Comparison of ENCODE assay signal across 16 cellular contexts in the genomic region with DNA sequence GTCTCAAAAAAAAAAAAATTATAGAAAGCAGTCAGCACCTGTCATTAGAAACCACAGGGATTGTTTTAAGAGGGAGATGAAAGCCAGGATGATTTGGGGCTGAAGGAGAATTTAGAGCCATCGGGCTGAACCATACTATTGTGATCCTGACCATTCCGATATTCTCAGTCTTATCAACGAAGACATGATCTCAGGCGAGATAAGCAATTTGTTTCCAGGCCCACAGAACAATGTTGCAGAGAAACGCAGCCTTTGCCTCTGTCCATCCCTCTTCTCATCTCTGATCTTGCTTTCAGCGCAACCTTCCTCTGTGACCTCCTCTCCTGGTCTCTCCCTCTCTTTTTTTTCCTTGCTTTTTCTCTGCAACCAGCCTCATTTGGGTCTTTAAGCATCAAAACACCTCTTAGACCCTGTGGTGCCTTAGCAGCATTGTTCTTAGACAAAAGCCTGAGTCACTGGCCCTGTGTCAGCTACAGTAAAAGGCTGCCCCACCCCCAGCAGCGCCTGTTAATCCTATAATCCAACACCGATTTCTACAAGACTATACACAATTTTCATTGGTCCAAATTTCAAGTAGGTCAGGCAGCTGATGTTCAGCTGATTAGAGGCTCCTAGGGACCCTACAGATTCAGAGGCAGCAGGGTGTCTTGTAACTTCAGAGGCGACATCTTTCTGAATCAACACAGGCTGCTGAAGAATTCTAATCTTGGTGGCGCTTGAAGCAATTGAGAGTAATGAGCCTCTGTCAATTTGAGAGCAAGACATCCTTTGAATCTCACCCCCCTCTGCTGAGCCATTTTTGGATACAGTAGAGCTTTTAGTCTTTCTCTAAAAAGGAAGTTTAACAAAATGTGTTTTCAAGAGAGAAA.
DNase-seq lines count a peak whose midpoint lies in the region; ATAC-seq and TF ChIP-seq lines count a peak whose summit lies in the region.
"Had no signal": no experiment of that assay in that cellular context is flagged by ENCODE, and none has a peak within 500 bp of the region (broad histone marks: within the 10 kb centered on the region; RNA-seq: fewer than 3 reads in every experiment).

No MANE protein-coding gene starts in this region.

- H3K27me3 ChIP-seq in naive thymus-derived CD4-positive, alpha-beta T cell (ENCODE audit: control insufficient read depth in 2 of 2, insufficient read depth in 2 of 2, low read length in 2 of 2) = no peaks in the 10 kb centered on the region
- H3K27me3 ChIP-seq in ovary = no peaks in the 10 kb centered on the region
- H3K27me3 ChIP-seq: suprapubic skin had no signal

- TF ChIP-seq CTCF in astrocyte of the spinal cord (IDR thresholded peaks at IDR 0.05; ENCODE audit: low read depth, low read length) = no peak
- TF ChIP-seq CTCF in GM10266 (IDR thresholded peaks at IDR 0.05; ENCODE audit: control insufficient read depth, insufficient read depth, low read depth, missing control alignments) = no peak
- TF ChIP-seq CTCF in ovary (IDR thresholded peaks at IDR 0.05) = no peak

- peaks cover 5 to 46% of the 10 kb centered on the region in 2 donors for H3K4me1 ChIP-seq in naive thymus-derived CD4-positive, alpha-beta T cell (ENCODE audit: control insufficient read depth in 2 of 2, insufficient read depth in 2 of 2, low read length in 2 of 2)
- H3K4me1 ChIP-seq in ovary (ENCODE audit: insufficient read depth) = no peaks in the 10 kb centered on the region
- H3K4me1 ChIP-seq: lower lobe of right lung, suprapubic skin had no signal

- H3K4me1 Mint-ChIP-seq in naive thymus-derived CD4-positive, alpha-beta T cell = peaks cover 30 to 80% (median 71%) of the 10 kb centered on the region in 7 donors

- H3K4me3 Mint-ChIP-seq in naive thymus-derived CD4-positive, alpha-beta T cell = peak overlapping the region in 9 of 10 donors; percentile 1 to 70 (median 39)
- H3K4me3 Mint-ChIP-seq: activated T-cell treated with anti-CD3 and anti-CD28 coated beads, Interleukin-2, amount 50 U/mL, for 4 hours had no signal

- H3K36me3 ChIP-seq in naive thymus-derived CD4-positive, alpha-beta T cell (ENCODE audit: control insufficient read depth in 2 of 3, insufficient read depth in 3 of 3, low read length in 3 of 3) = no peaks in the 10 kb centered on the region
- no peaks in the 10 kb centered on the region for H3K36me3 ChIP-seq in ovary
- H3K36me3 ChIP-seq: lower lobe of right lung, suprapubic skin had no signal

- H3K4me3 ChIP-seq in astrocyte of the spinal cord (ENCODE audit: low read depth, low read length) = no peak overlapping the region
- H3K4me3 ChIP-seq in naive thymus-derived CD4-positive, alpha-beta T cell (ENCODE audit: low read length) = no peak overlapping the region
- no peak overlapping the region for H3K4me3 ChIP-seq in ovary
- H3K4me3 ChIP-seq: lower lobe of right lung, suprapubic skin had no signal

- TF ChIP-seq EP300 in ovary (IDR thresholded peaks at IDR 0.05) = no peak

- no peak overlapping the region for H3K27ac ChIP-seq in naive thymus-derived CD4-positive, alpha-beta T cell (ENCODE audit: low read depth, low read length)
- H3K27ac ChIP-seq in ovary = no peak overlapping the region
- H3K27ac ChIP-seq: lower lobe of right lung, suprapubic skin had no signal

- DNase-seq in activated CD4-positive, alpha-beta T cell treated with anti-CD3 and anti-CD28 coated beads for 48 hours = peak; percentile 41
- DNase-seq in activated CD4-positive, alpha-beta T cell treated with anti-CD3 and anti-CD28 coated beads, Interleukin-2, amount 50 U/mL, for 48 hours = no peak
- DNase-seq in NCI-H1436 treated with DMSO at 0.1 percent for 48 hours (lab: John Stamatoyannopoulos, UW) (peak; percentile 23), astrocyte of the spinal cord (ENCODE audit: low read depth, low spot score) (peak; percentile 3), GM10266 (ENCODE audit: extremely low spot score) (no peak), ovary (no peak)
- DNase-seq in naive thymus-derived CD4-positive, alpha-beta T cell = peak in 1 of 9 donors; percentile 24
- DNase-seq: activated T-cell treated with anti-CD3 and anti-CD28 coated beads, Interleukin-2, amount 50 U/mL, for 4 hours; DMS79; lower lobe of right lung; NCI-H1092 treated with DMSO at 0.1 percent for 48 hours; PC-3; T1000 had no signal

- H3K9me3 ChIP-seq in naive thymus-derived CD4-positive, alpha-beta T cell (ENCODE audit: control insufficient read depth in 2 of 3, low read length in 3 of 3) = no peaks in the 10 kb centered on the region
- H3K9me3 ChIP-seq in ovary = no peaks in the 10 kb centered on the region
- H3K9me3 ChIP-seq: lower lobe of right lung, suprapubic skin had no signal

- in situ Hi-C loops in astrocyte of the spinal cord (cut with HindIII; ENCODE audit: low sequenced_read_pairs) = no loop called here

- H3K9me3 Mint-ChIP-seq in naive thymus-derived CD4-positive, alpha-beta T cell = peaks cover 0 to 1% (median 0%) of the 10 kb centered on the region in 11 donors
- H3K9me3 Mint-ChIP-seq: activated T-cell treated with anti-CD3 and anti-CD28 coated beads, Interleukin-2, amount 50 U/mL, for 4 hours had no signal

- 78 to 85% (median 83%) methylated on average over 10 of the region's 10 CpGs for WGBS in ovary, 3 donors

- H3K27ac Mint-ChIP-seq in naive thymus-derived CD4-positive, alpha-beta T cell = peak overlapping the region in 7 of 9 donors; percentile 26 to 87 (median 56)
- H3K27ac Mint-ChIP-seq: progenitor cell of endocrine pancreas had no signal

- no peak for ATAC-seq in naive thymus-derived CD4-positive, alpha-beta T cell
- no peak for ATAC-seq in GM18868 (IDR thresholded peaks at IDR 0.05; ENCODE audit: unreplicated experiment)
- ATAC-seq: lower lobe of right lung, PC-3 had no signal

- no peaks in the 10 kb centered on the region for H3K36me3 Mint-ChIP-seq in naive thymus-derived CD4-positive, alpha-beta T cell

- TF ChIP-seq POLR2A in ovary (IDR thresholded peaks at IDR 0.05) = no peak

- POLR2A ChIA-PET in naive thymus-derived CD4-positive, alpha-beta T cell (lab: Charles Lee) = interaction anchor here (0.6 to 1.1 kb wide), 5 partner anchors 10 to 146 kb away, joined by 3 to 4 read pairs (median 3); no protein-coding TSS in a partner anchor

- CTCF ChIA-PET in naive thymus-derived CD4-positive, alpha-beta T cell (lab: Charles Lee) = no interaction called here

- intact Hi-C loops in naive thymus-derived CD4-positive, alpha-beta T cell (cut with micrococcal nuclease) = loop anchor here in 1 of 2 donors (5.0 to 10.0 kb wide), 3 partner anchors 53 to 376 kb away; no protein-coding TSS in a partner anchor
- intact Hi-C loops in ovary (cut with DNase I) = loop anchor here in 1 of 4 donors (5.0 kb wide), 1 partner anchor 367 kb away; no protein-coding TSS in a partner anchor

- peaks cover 0 to 8% (median 0%) of the 10 kb centered on the region in 5 donors for H3K27me3 Mint-ChIP-seq in naive thymus-derived CD4-positive, alpha-beta T cell

Comparison
In these comparisons a context has a peak if more than half of its experiments do, and no peak if none do; other contexts are left out.
1. DNase-seq: peak in activated CD4-positive, alpha-beta T cell treated with anti-CD3 and anti-CD28 coated beads for 48 hours (single experiment), NCI-H1436 treated with DMSO at 0.1 percent for 48 hours (single experiment) and astrocyte of the spinal cord (single experiment); none in activated CD4-positive, alpha-beta T cell treated with anti-CD3 and anti-CD28 coated beads, Interleukin-2, amount 50 U/mL, for 48 hours (0 of 2), GM10266 (single experiment) and ovary (0 of 5).